1 cellular context compared by ENCODE assay signal in genomic region chr9:115208503-115208902, GRCh38.
TF ChIP-seq lines count a peak whose summit lies in the region.

No MANE protein-coding gene starts in this region.

TF ChIP-seq in SK-N-SH, 30 proteins besides CTCF, POLR2A, EP300 and RAD21 (continued from another document):
- TF ChIP-seq USF1 (IDR thresholded peaks at IDR 0.05; ENCODE audit: borderline replicate concordance, low read depth) (no peak), REST (IDR thresholded peaks at IDR 0.05; ENCODE audit: low read depth, low read length) (no peak), RFX5 (IDR thresholded peaks at IDR 0.05; ENCODE audit: low read length) (no peak), ZBTB33 (IDR thresholded peaks at IDR 0.05; ENCODE audit: borderline replicate concordance, low read depth) (no peak), RXRA (IDR thresholded peaks at IDR 0.05; ENCODE audit: borderline replicate concordance, low read depth) (no peak), GABPA (IDR thresholded peaks at IDR 0.05; ENCODE audit: low read depth) (no peak), GATA2 (CRISPR knock-in tag; IDR thresholded peaks at IDR 0.05) (no peak), FOXJ3 (CRISPR knock-in tag; IDR thresholded peaks at IDR 0.05) (no peak), TAF1 (IDR thresholded peaks at IDR 0.05; ENCODE audit: borderline replicate concordance, low read depth, low read length) (no peak), RCOR1 (IDR thresholded peaks at IDR 0.05; ENCODE audit: low read length) (no peak), NRF1 (IDR thresholded peaks at IDR 0.05; ENCODE audit: low read depth, low read length) (no peak), JUND (IDR thresholded peaks at IDR 0.05) (peak; percentile 50), IRF3 (IDR thresholded peaks at IDR 0.05; ENCODE audit: low read depth, low read length) (no peak), FOXM1 (IDR thresholded peaks at IDR 0.05; ENCODE audit: low read depth) (peak; percentile 36; the same call in 1 of the 2 replicates), USF2 (IDR thresholded peaks at IDR 0.05; ENCODE audit: borderline replicate concordance, low read depth, low read length) (no peak), FOSL2 (IDR thresholded peaks at IDR 0.05; ENCODE audit: borderline replicate concordance, low read depth) (peak; percentile 12; the same call in 1 of the 2 replicates), TCF12 (IDR thresholded peaks at IDR 0.05) (peak; percentile 93)
